Comparison of ENCODE assay signal across 13 cellular contexts in genomic region chr19:55684946-55685681, GRCh38. TPM values are rescaled to one million over a fixed set of nuclear protein-coding genes. Genes with fewer than 3 reads are reported as not detected.
A peak's percentile ranks its signal among the peaks of the same experiment; 100 is the strongest.
DNase-seq lines count a peak whose midpoint lies in the region; ATAC-seq and TF ChIP-seq lines count a peak whose summit lies in the region.
"Had no signal": no experiment of that assay in that cellular context is flagged by ENCODE, and none has a peak within 500 bp of the region (broad histone marks: within the 10 kb centered on the region; RNA-seq: fewer than 3 reads in every experiment).

No MANE protein-coding gene starts in this region.

- H3K4me1 ChIP-seq in IMR-90 (ENCODE audit: control insufficient read depth, insufficient read depth, low read length) (peaks cover 5% of the 10 kb centered on the region), lower lobe of right lung (peaks cover 21% of the 10 kb centered on the region)

- H3K4me2 ChIP-seq in IMR-90 (ENCODE audit: low read depth, low read length), result no peak overlapping the region

- H4K91ac ChIP-seq in IMR-90 (ENCODE audit: insufficient read depth, low read depth, low read length), result no peak overlapping the region

- no peaks in the 10 kb centered on the region for H3K27me3 ChIP-seq in IMR-90 (ENCODE audit: control insufficient read depth, insufficient read depth, low read length)
- no peaks in the 10 kb centered on the region for H3K27me3 ChIP-seq in lower lobe of right lung (ENCODE audit: low read depth)
- H3K27me3 ChIP-seq: heart left ventricle had no signal

- intact Hi-C loops in IMR-90 (cut with micrococcal nuclease) (no loop called here), lower lobe of right lung (cut with DNase I) (no loop called here)

- H3K9ac ChIP-seq in IMR-90 (ENCODE audit: low read depth, low read length), result no peak overlapping the region

- dilution Hi-C loops in IMR-90 (cut with HindIII; ENCODE audit: low sequenced_read_pairs, unreplicated experiment), result no loop called here

- no peak overlapping the region for H3K18ac ChIP-seq in IMR-90 (ENCODE audit: low read depth, low read length)

- H4K5ac ChIP-seq in IMR-90 (ENCODE audit: low read depth, low read length), result no peak overlapping the region

- no peak overlapping the region for H3K23ac ChIP-seq in IMR-90 (ENCODE audit: low read depth, low read length)

- no peak overlapping the region for H2BK15ac ChIP-seq in IMR-90 (ENCODE audit: low read depth, low read length)

- no peak overlapping the region for H2BK5ac ChIP-seq in IMR-90 (ENCODE audit: low read depth, low read length, poor library complexity, severe bottlenecking)

- no peak overlapping the region for H3K56ac ChIP-seq in IMR-90 (ENCODE audit: extremely low read depth, insufficient read depth, low read length)

- H3K4me3 ChIP-seq in IMR-90 (ENCODE audit: insufficient read depth, low read depth, low read length), result no peak overlapping the region
- no peak overlapping the region for H3K4me3 ChIP-seq in lower lobe of right lung
- H3K4me3 ChIP-seq in foreskin fibroblast (ENCODE audit: low read depth in 1 of 2, low read length in 2 of 2), result no peak overlapping the region
- H3K4me3 ChIP-seq: heart left ventricle had no signal

- H3K36me3 ChIP-seq in IMR-90 (ENCODE audit: control insufficient read depth, insufficient read depth, low read length) (peaks cover 59% of the 10 kb centered on the region), lower lobe of right lung (peaks cover 96% of the 10 kb centered on the region)

- H2AFZ ChIP-seq in IMR-90 (replicated peaks; ENCODE audit: low read length, poor library complexity), result no peak overlapping the region

- H3K27ac ChIP-seq in IMR-90 (ENCODE audit: insufficient read depth, low read length) (no peak overlapping the region), lower lobe of right lung (no peak overlapping the region)
- H3K27ac ChIP-seq: heart left ventricle had no signal

- no peak overlapping the region for H2BK120ac ChIP-seq in IMR-90 (ENCODE audit: low read depth, low read length)

- H4K20me1 ChIP-seq in IMR-90 (ENCODE audit: insufficient read depth, low read length), result peaks cover 76% of the 10 kb centered on the region

- in situ Hi-C loops in IMR-90 (cut with MboI; ENCODE audit: low sequenced_read_pairs), result loop anchor here (25.0 kb wide), 1 partner anchor 452 kb away; the partner anchor contains the start of gene ZNF444

- H2BK20ac ChIP-seq in IMR-90 (ENCODE audit: low read depth, low read length), result no peak overlapping the region

- BruUV-seq in IMR-90 (replicated peaks; lab: Mats Ljungman, UMichigan), result no TSS peak

- H3K79me1 ChIP-seq in IMR-90 (ENCODE audit: low read depth in 1 of 2, low read length in 2 of 2), result peaks cover 24 to 64% of the 10 kb centered on the region in 2 experiments

- DNase-seq in IMR-90 (no peak), lower lobe of right lung (peak; percentile 45), foreskin fibroblast (no peak), SW 1271 (lab: John Stamatoyannopoulos, UW) (no peak)
- DNase-seq: activated CD4-positive, alpha-beta T cell treated with anti-CD3 and anti-CD28 coated beads for 48 hours; activated naive CD4-positive, alpha-beta T cell treated with anti-CD3 and anti-CD28 coated beads for 36 hours; HCEC 1CT; NCI-H1694; NCI-H446; T1000; trophoblast cell had no signal

- POLR2A ChIA-PET in IMR-90 (lab: Charles Lee; ENCODE audit: unreplicated experiment), result no interaction called here

- no peak for TF ChIP-seq POLR2A in IMR-90 (IDR thresholded peaks at IDR 0.05; ENCODE audit: low read depth, low read length)

- 95% methylated on average over 33 of the region's 60 CpGs; no CpG with 5 or more reads in 1 of the 2 experiments for WGBS in IMR-90 (ENCODE audit: extremely low coverage in 2 of 2, insufficient read length in 1 of 2), 2 experiments

- H3K4ac ChIP-seq in IMR-90 (ENCODE audit: low read depth, low read length), result no peak overlapping the region

- H3K9me3 ChIP-seq in IMR-90 (ENCODE audit: control insufficient read depth, insufficient read depth, low read length) (no peaks in the 10 kb centered on the region), lower lobe of right lung (no peaks in the 10 kb centered on the region)
- H3K9me3 ChIP-seq: heart left ventricle had no signal

- ATAC-seq in IMR-90 (ENCODE audit: low read depth) (no peak), lower lobe of right lung (no peak)
- ATAC-seq: heart left ventricle; stimulated activated memory B cell treated with anti-CD40 and anti-IgM and Interleukin-4, amounts not matched to agents 10 μg/mL and 1 μg/mL and 100 μg/mL, for 72 hours had no signal

- H3K14ac ChIP-seq in IMR-90 (replicated peaks; ENCODE audit: low read depth, low read length), result no peak overlapping the region

- H2AK9ac ChIP-seq in IMR-90 (replicated peaks; ENCODE audit: low read depth, low read length, poor library complexity), result peak overlapping the region; percentile 28

- CTCF ChIA-PET in IMR-90 (lab: Yijun Ruan, JAX), result no interaction called here

- peaks cover 8% of the 10 kb centered on the region; the same call in 1 of the 2 replicates for H3K9me1 ChIP-seq in IMR-90 (ENCODE audit: insufficient read depth, low read length)

- TF ChIP-seq CTCF in IMR-90 (conservative IDR thresholded peaks at IDR 0.05; ENCODE audit: low read depth, low read length), result no peak
- no peak for TF ChIP-seq CTCF in lower lobe of right lung (IDR thresholded peaks at IDR 0.05)
- TF ChIP-seq CTCF in foreskin fibroblast (IDR thresholded peaks at IDR 0.05; ENCODE audit: low read depth, low read length), result no peak

- H2AK5ac ChIP-seq in IMR-90 (ENCODE audit: low read depth, low read length), result no peak overlapping the region

- no peak for TF ChIP-seq RAD21 in IMR-90 (IDR thresholded peaks at IDR 0.05; ENCODE audit: low read length)

- no peak overlapping the region for H4K8ac ChIP-seq in IMR-90 (ENCODE audit: low read depth in 2 of 2, low read length in 2 of 2)

TF ChIP-seq in IMR-90, 13 proteins besides CTCF, POLR2A, EP300 and RAD21:
- TF ChIP-seq CHD1 (IDR thresholded peaks at IDR 0.05; ENCODE audit: low read depth, low read length) (no peak), RCOR1 (IDR thresholded peaks at IDR 0.05; ENCODE audit: insufficient replicate concordance, low read length) (no peak), FOS (IDR thresholded peaks at IDR 0.05; ENCODE audit: low read depth, low read length) (no peak), SMC3 (IDR thresholded peaks at IDR 0.05; ENCODE audit: low read depth, low read length) (no peak), CEBPB (IDR thresholded peaks at IDR 0.05; ENCODE audit: low read depth, low read length) (no peak), MAZ (IDR thresholded peaks at IDR 0.05; ENCODE audit: borderline replicate concordance, low read depth, low read length) (no peak), NFE2L2 (IDR thresholded peaks at IDR 0.05; ENCODE audit: low read depth, low read length) (no peak), MXI1 (IDR thresholded peaks at IDR 0.05; ENCODE audit: borderline replicate concordance, low read depth, low read length) (no peak), BHLHE40 (IDR thresholded peaks at IDR 0.05; ENCODE audit: low read depth, low read length) (no peak), MAFK (IDR thresholded peaks at IDR 0.05; ENCODE audit: low read depth, low read length) (no peak), USF2 (IDR thresholded peaks at IDR 0.05; ENCODE audit: low read depth, low read length) (no peak), ELK1 (IDR thresholded peaks at IDR 0.05; ENCODE audit: borderline replicate concordance, low read depth, low read length) (no peak), RFX5 (IDR thresholded peaks at IDR 0.05; ENCODE audit: low read depth, low read length) (no peak)

RNA-seq across cellular contexts. Expression of gene EPN1, which starts 10.1 kb away (rescaled TPM):
- total RNA-seq in IMR-90 (2012; rRNA removed) (19.0 and 21.9 TPM in 2 replicates), lower lobe of right lung (105 TPM)
- polyA plus RNA-seq in IMR-90 (2012; rRNA removed), result 122 and 127 TPM in 2 replicates
- 199 and 238 TPM in 2 replicates for polyA plus RNA-seq in IMR-90 (2012; cell fraction: cytosol; rRNA removed)
- polyA plus RNA-seq in IMR-90 (2012; cell fraction: nucleus; rRNA removed; ENCODE audit: low replicate concordance), result 71.6 and 158 TPM in 2 replicates

RNA-seq across cellular contexts. Expression of gene U2AF2, which starts 30.3 kb away (rescaled TPM):
- total RNA-seq in IMR-90 (2012; rRNA removed) (96.1 and 120 TPM in 2 replicates), lower lobe of right lung (143 TPM)
- polyA plus RNA-seq in IMR-90 (2012; rRNA removed), result 260 and 303 TPM in 2 replicates
- polyA plus RNA-seq in IMR-90 (2012; cell fraction: cytosol; rRNA removed), result 162 and 288 TPM in 2 replicates
- 279 and 320 TPM in 2 replicates for polyA plus RNA-seq in IMR-90 (2012; cell fraction: nucleus; rRNA removed; ENCODE audit: low replicate concordance)

RNA-seq across cellular contexts. Expression of gene CCDC106, which starts 37.1 kb away (rescaled TPM):
- total RNA-seq in IMR-90 (2012; rRNA removed) (2.2 and 2.3 TPM in 2 replicates), lower lobe of right lung (11.6 TPM)
- polyA plus RNA-seq in IMR-90 (2012; rRNA removed), result 13.6 and 15.0 TPM in 2 replicates
- 17.1 and 19.8 TPM in 2 replicates for polyA plus RNA-seq in IMR-90 (2012; cell fraction: cytosol; rRNA removed)
- 17.7 and 35.9 TPM in 2 replicates for polyA plus RNA-seq in IMR-90 (2012; cell fraction: nucleus; rRNA removed; ENCODE audit: low replicate concordance)

RNA-seq across cellular contexts. Expression of gene ZNF581, which starts 41.7 kb away (rescaled TPM):
- total RNA-seq in IMR-90 (2012; rRNA removed) (9.7 and 10.0 TPM in 2 replicates), lower lobe of right lung (22.7 TPM)
- polyA plus RNA-seq in IMR-90 (2012; rRNA removed), result 21.9 and 24.5 TPM in 2 replicates
- polyA plus RNA-seq in IMR-90 (2012; cell fraction: cytosol; rRNA removed), result 17.7 and 25.7 TPM in 2 replicates
- 13.3 and 24.2 TPM in 2 replicates for polyA plus RNA-seq in IMR-90 (2012; cell fraction: nucleus; rRNA removed; ENCODE audit: low replicate concordance)

RNA-seq across cellular contexts. Expression of gene ZNF580, which starts 44.3 kb away (rescaled TPM):
- 1.4 and 1.7 TPM in 2 replicates for total RNA-seq in IMR-90 (2012; rRNA removed)
- 36.9 and 44.4 TPM in 2 replicates for polyA plus RNA-seq in IMR-90 (2012; rRNA removed)
- polyA plus RNA-seq in IMR-90 (2012; cell fraction: cytosol; rRNA removed), result 31.7 and 69.6 TPM in 2 replicates
- polyA plus RNA-seq in IMR-90 (2012; cell fraction: nucleus; rRNA removed; ENCODE audit: low replicate concordance), result 74.8 and 129 TPM in 2 replicates
- total RNA-seq in lower lobe of right lung, result 35.2 TPM
